ENCODE assay signal across 8 cellular contexts in genomic region chr12:112005419-112006395, GRCh38. TPM values are rescaled to one million over a fixed set of nuclear protein-coding genes. Genes with fewer than 3 reads are reported as not detected.
DNase-seq lines count a peak whose midpoint lies in the region; ATAC-seq, FAIRE-seq and TF ChIP-seq lines count a peak whose summit lies in the region.

No MANE protein-coding gene starts in this region.

- 41% methylated on average over 6 of the region's 6 CpGs for WGBS in A549 (ENCODE audit: missing lambda C conversion rate)

- peak overlapping the region; percentile 47 for H3K9ac ChIP-seq in adipocyte (ENCODE audit: low read length)
- H3K9ac ChIP-seq in kidney (ENCODE audit: low read length in 2 of 2) = peak overlapping the region; percentile 5 to 34

- H3K36me3 ChIP-seq in adipocyte (ENCODE audit: control insufficient read depth, insufficient read depth, low read length, severe bottlenecking) (peaks cover 3% of the 10 kb centered on the region), kidney (ENCODE audit: control insufficient read depth in 1 of 2, insufficient read depth in 2 of 2, low read length in 2 of 2) (no peaks in the 10 kb centered on the region)

- CTCF ChIA-PET in A549 (lab: Yijun Ruan, JAX) (no interaction called here), HEK293T (lab: Yijun Ruan, JAX) (no interaction called here)

- peak overlapping the region; percentile 44 to 73 for H3K27ac ChIP-seq in A549
- peak overlapping the region; percentile 2 to 74 for H3K27ac ChIP-seq in kidney (ENCODE audit: low read depth in 2 of 2, low read length in 2 of 2)

- H3K4me3 ChIP-seq in A549 (no peak overlapping the region), adipocyte (ENCODE audit: low read length) (peak overlapping the region; percentile 51), kidney (ENCODE audit: low read length in 2 of 2) (peak overlapping the region; percentile 29 to 78)

- H3K4me1 ChIP-seq in A549 (peaks cover 25% of the 10 kb centered on the region), adipocyte (ENCODE audit: control insufficient read depth, insufficient read depth, low read length) (peaks cover 16% of the 10 kb centered on the region), kidney (ENCODE audit: control insufficient read depth in 1 of 2, insufficient read depth in 1 of 2, low read depth in 1 of 2, low read length in 2 of 2) (peaks cover 0 to 3% of the 10 kb centered on the region in 2 donors)

- no peaks in the 10 kb centered on the region for H3K9me3 ChIP-seq in A549
- no peaks in the 10 kb centered on the region for H3K9me3 ChIP-seq in adipocyte (ENCODE audit: control insufficient read depth, low read length)
- no peaks in the 10 kb centered on the region for H3K9me3 ChIP-seq in kidney (ENCODE audit: control insufficient read depth in 1 of 2, low read length in 2 of 2)

- intact Hi-C loops in kidney (cut with DNase I) = no loop called here

- no peaks in the 10 kb centered on the region for H3K27me3 ChIP-seq in adipocyte (replicated peaks; ENCODE audit: control insufficient read depth, insufficient read depth, low read length)

- ATAC-seq in A549 = peak; percentile 93 to 98
- ATAC-seq in GM18909 (IDR thresholded peaks at IDR 0.05; ENCODE audit: poor library complexity, unreplicated experiment) = no peak
- no peak for ATAC-seq in GM21737 (IDR thresholded peaks at IDR 0.05; ENCODE audit: unreplicated experiment)
- ATAC-seq in HG03378 (IDR thresholded peaks at IDR 0.05; ENCODE audit: unreplicated experiment) = no peak

- TF ChIP-seq POLR2A in A549 (IDR thresholded peaks at IDR 0.05; ENCODE audit: low read length) = no peak

- no peak for TF ChIP-seq RAD21 in A549 (conservative IDR thresholded peaks at IDR 0.05 in 1 of 2, IDR thresholded peaks at IDR 0.05 in 1 of 2)

- DNase-seq in A549 (ENCODE audit: low read depth in 1 of 2, low spot score in 1 of 2) (peak; percentile 50 to 57), HEK293T (ENCODE audit: extremely low spot score) (peak; percentile 31), adipocyte (ENCODE audit: low read depth) (peak; percentile 24), kidney (no peak), retina (no peak)

- FAIRE-seq in A549 (lab: Jason Lieb, UNC) = no peak
- FAIRE-seq in kidney (lab: Jason Lieb, UNC) = no peak

- TF ChIP-seq EP300 in A549 (IDR thresholded peaks at IDR 0.05) = no peak

- POLR2A ChIA-PET in A549 (lab: Yijun Ruan, JAX) = no interaction called here
- POLR2A ChIA-PET in HEK293T (lab: Yijun Ruan, JAX) = interaction anchor here (1.2 kb wide), 1 partner anchor 8 kb away, joined by 4 read pairs; no protein-coding TSS in a partner anchor

- no peak for TF ChIP-seq CTCF in A549 (IDR thresholded peaks at IDR 0.05)
- no peak for TF ChIP-seq CTCF in kidney (IDR thresholded peaks at IDR 0.05; ENCODE audit: borderline replicate concordance, extremely low read depth, insufficient read depth)

- peak overlapping the region; percentile 72 for H3K4me2 ChIP-seq in A549

TF ChIP-seq in A549, 52 proteins besides CTCF, POLR2A, EP300 and RAD21:
- TF ChIP-seq CBX2 (IDR thresholded peaks at IDR 0.05; ENCODE audit: borderline replicate concordance, low read depth) = no peak
- peak; percentile 63 for TF ChIP-seq MAFK (IDR thresholded peaks at IDR 0.05; ENCODE audit: partially characterized antibody)
- peak; percentile 23; the same call in 1 of the 2 replicates for TF ChIP-seq FOSL2 (IDR thresholded peaks at IDR 0.05)
- peak; percentile 85 for TF ChIP-seq FOSL2 (CRISPR knock-in tag; IDR thresholded peaks at IDR 0.05)
- no peak for TF ChIP-seq MAX (IDR thresholded peaks at IDR 0.05)

TF ChIP-seq in HEK293T, 16 proteins besides CTCF, POLR2A, EP300 and RAD21:
- TF ChIP-seq SUZ12 (IDR thresholded peaks at IDR 0.05) = no peak
- no peak for TF ChIP-seq FOXK2 (IDR thresholded peaks at IDR 0.05)

RNA-seq across cellular contexts. Expression of gene TMEM116, which starts 7.3 kb away (rescaled TPM):
- polyA plus RNA-seq in A549 (2011; rRNA removed) (22.4 and 25.3 TPM in 2 replicates), A549 (2017; fragmentation: RNase III; extraction: RNeasy Plus Mini Kit Qiagen cat#74134 plus additional on column Dnase treatment) (10.6 to 11.6 TPM (median 11.0 TPM) in 3 replicates), kidney (ENCODE audit: insufficient read depth, low read depth, low replicate concordance) (59.7 TPM)
- polyA plus RNA-seq in A549 (2012; cell fraction: cytosol; rRNA removed) = 9.6 and 12.2 TPM in 2 replicates
- polyA plus RNA-seq in A549 (2012; cell fraction: nucleus; rRNA removed) = 5.6 and 12.3 TPM in 2 replicates
- 19.4 and 19.8 TPM in 2 replicates for polyA minus RNA-seq in A549 (2011; rRNA and poly(A)+ RNA removed)
- total RNA-seq in kidney = 20.2 TPM

RNA-seq across cellular contexts. Expression of gene ERP29, which starts 7.5 kb away (rescaled TPM):
- polyA plus RNA-seq in A549 (2011; rRNA removed) (87.3 and 115 TPM in 2 replicates), A549 (2017; fragmentation: RNase III; extraction: RNeasy Plus Mini Kit Qiagen cat#74134 plus additional on column Dnase treatment) (138 to 161 TPM (median 157 TPM) in 3 replicates), kidney (ENCODE audit: insufficient read depth, low read depth, low replicate concordance) (220 TPM)
- 96.2 and 103 TPM in 2 replicates for polyA plus RNA-seq in A549 (2012; cell fraction: cytosol; rRNA removed)
- 70.3 and 74.3 TPM in 2 replicates for polyA plus RNA-seq in A549 (2012; cell fraction: nucleus; rRNA removed)
- 21.3 and 23.4 TPM in 2 replicates for polyA minus RNA-seq in A549 (2011; rRNA and poly(A)+ RNA removed)
- total RNA-seq in kidney = 104 TPM

Comparison
In these comparisons a context has a peak if more than half of its experiments do, and no peak if none do; other contexts are left out.
1. ATAC-seq: peak in A549 (2 of 2); none in GM18909 (single experiment), GM21737 (single experiment) and HG03378 (single experiment).
2. DNase-seq: peak in A549 (2 of 2), HEK293T (single experiment) and adipocyte (single experiment); none in kidney (single experiment) and retina (single experiment).